In genomic region chr2:74849228-74849892, GRCh38 we compare ENCODE assay signal across 8 cellular contexts. TPM values are rescaled to one million over a fixed set of nuclear protein-coding genes. Genes with fewer than 3 reads are reported as not detected.
DNase-seq lines count a peak whose midpoint lies in the region; ATAC-seq, FAIRE-seq and TF ChIP-seq lines count a peak whose summit lies in the region.

No MANE protein-coding gene starts in this region.

- no peaks in the 10 kb centered on the region for H3K27me3 ChIP-seq in OCI-LY1 (ENCODE audit: insufficient read depth, low read length)
- no peaks in the 10 kb centered on the region for H3K27me3 ChIP-seq in astrocyte (ENCODE audit: insufficient read depth, low read length)
- H3K27me3 ChIP-seq in lower lobe of right lung (ENCODE audit: low read depth) = no peaks in the 10 kb centered on the region
- no peaks in the 10 kb centered on the region for H3K27me3 ChIP-seq in upper lobe of right lung

- H3K4me1 Mint-ChIP-seq in astrocyte (ENCODE audit: low read depth, unreplicated experiment) = peaks cover 54% of the 10 kb centered on the region

- DNase-seq in astrocyte (ENCODE audit: low read depth) (no peak), lower lobe of right lung (peak; percentile 76), upper lobe of right lung (peak; percentile 78), NCI-H2029 treated with DMSO at 0.1 percent for 48 hours (lab: John Stamatoyannopoulos, UW) (no peak), foreskin fibroblast (no peak)

- H4K20me1 ChIP-seq in OCI-LY1 (ENCODE audit: insufficient read depth, low read length) (no peaks in the 10 kb centered on the region), astrocyte (ENCODE audit: insufficient read depth, low read length) (peaks cover 7% of the 10 kb centered on the region)

- FAIRE-seq in astrocyte (lab: Jason Lieb, UNC) = no peak

- no peaks in the 10 kb centered on the region for H3K9me3 Mint-ChIP-seq in astrocyte (ENCODE audit: unreplicated experiment)

- H3K27me3 Mint-ChIP-seq in astrocyte (ENCODE audit: low read depth, unreplicated experiment) = no peaks in the 10 kb centered on the region

- no peaks in the 10 kb centered on the region for H3K9me3 ChIP-seq in OCI-LY1 (ENCODE audit: low read length)
- no peaks in the 10 kb centered on the region for H3K9me3 ChIP-seq in astrocyte (ENCODE audit: insufficient read depth, low read depth, low read length)
- no peaks in the 10 kb centered on the region for H3K9me3 ChIP-seq in lower lobe of right lung
- no peaks in the 10 kb centered on the region for H3K9me3 ChIP-seq in upper lobe of right lung

- H3K36me3 Mint-ChIP-seq in astrocyte (ENCODE audit: low read depth, unreplicated experiment) = peaks cover 6% of the 10 kb centered on the region

- peak overlapping the region; percentile 94 for H3K27ac Mint-ChIP-seq in astrocyte (ENCODE audit: unreplicated experiment)

- H3K9ac ChIP-seq in OCI-LY1 (ENCODE audit: low read length) (peak overlapping the region; percentile 36; the same call in 1 of the 2 replicates), astrocyte (ENCODE audit: low read length) (no peak overlapping the region)

- H3K9me2 ChIP-seq in OCI-LY1 (ENCODE audit: low read depth, low read length) = no peaks in the 10 kb centered on the region

- H3K79me2 ChIP-seq in OCI-LY1 (ENCODE audit: insufficient read depth, low read length) (peaks cover 82% of the 10 kb centered on the region), astrocyte (ENCODE audit: insufficient read depth, low read length) (peaks cover 11% of the 10 kb centered on the region)

- H3K4me3 Mint-ChIP-seq in astrocyte (ENCODE audit: unreplicated experiment) = peak overlapping the region; percentile 43

- TF ChIP-seq CTCF in OCI-LY1 (IDR thresholded peaks at IDR 0.05; ENCODE audit: low read length) (no peak), astrocyte (IDR thresholded peaks at IDR 0.05; ENCODE audit: insufficient read depth, low read depth, low read length) (no peak), lower lobe of right lung (IDR thresholded peaks at IDR 0.05) (no peak), upper lobe of right lung (IDR thresholded peaks at IDR 0.05) (no peak), foreskin fibroblast (IDR thresholded peaks at IDR 0.05; ENCODE audit: low read depth, low read length) (no peak)

- peaks cover 52% of the 10 kb centered on the region for H3K4me1 ChIP-seq in OCI-LY1 (ENCODE audit: insufficient read depth, low read length, severe bottlenecking)
- H3K4me1 ChIP-seq in astrocyte (ENCODE audit: insufficient read depth, low read length) = peaks cover 37% of the 10 kb centered on the region
- H3K4me1 ChIP-seq in lower lobe of right lung = peaks cover 88% of the 10 kb centered on the region
- peaks cover 69% of the 10 kb centered on the region for H3K4me1 ChIP-seq in upper lobe of right lung

- intact Hi-C loops in lower lobe of right lung (cut with DNase I) (no loop called here), upper lobe of right lung (cut with DNase I) (no loop called here)

- H2AFZ ChIP-seq in OCI-LY1 (ENCODE audit: low read length) = no peak overlapping the region
- H2AFZ ChIP-seq in astrocyte (ENCODE audit: low read depth, low read length) = no peak overlapping the region

- peak; percentile 85 for ATAC-seq in GM18873 (IDR thresholded peaks at IDR 0.05; ENCODE audit: low FRiP score, unreplicated experiment)
- peak; percentile 75 for ATAC-seq in HG02870 (IDR thresholded peaks at IDR 0.05; ENCODE audit: unreplicated experiment)
- peak; percentile 55 to 60 for ATAC-seq in lower lobe of right lung
- ATAC-seq in upper lobe of right lung = peak; percentile 65

- H3K36me3 ChIP-seq in OCI-LY1 (ENCODE audit: insufficient read depth, low read length) = peaks cover 17% of the 10 kb centered on the region; the same call in 1 of the 2 replicates
- H3K36me3 ChIP-seq in astrocyte (ENCODE audit: insufficient read depth, low read length) = no peaks in the 10 kb centered on the region
- no peaks in the 10 kb centered on the region for H3K36me3 ChIP-seq in lower lobe of right lung
- H3K36me3 ChIP-seq in upper lobe of right lung = no peaks in the 10 kb centered on the region

- H3K4me3 ChIP-seq in OCI-LY1 (ENCODE audit: low read depth, low read length, poor library complexity, severe bottlenecking) = peak overlapping the region; percentile 41
- H3K4me3 ChIP-seq in astrocyte (ENCODE audit: insufficient read depth, low read depth, low read length) = no peak overlapping the region
- H3K4me3 ChIP-seq in lower lobe of right lung = peak overlapping the region; percentile 19
- H3K4me3 ChIP-seq in upper lobe of right lung = no peak overlapping the region
- no peak overlapping the region for H3K4me3 ChIP-seq in foreskin fibroblast (ENCODE audit: low read depth in 1 of 2, low read length in 2 of 2)

- peak overlapping the region; percentile 86 for H3K27ac ChIP-seq in OCI-LY1 (ENCODE audit: low read depth, low read length, poor library complexity, severe bottlenecking)
- no peak overlapping the region for H3K27ac ChIP-seq in astrocyte (ENCODE audit: low read depth, low read length)
- H3K27ac ChIP-seq in lower lobe of right lung = peak overlapping the region; percentile 72
- H3K27ac ChIP-seq in upper lobe of right lung = peak overlapping the region; percentile 65

- H3F3A ChIP-seq in OCI-LY1 (ENCODE audit: insufficient read depth, low read length) = no peaks in the 10 kb centered on the region

- H3K4me2 ChIP-seq in OCI-LY1 (ENCODE audit: low read length) = peak overlapping the region; percentile 78
- no peak overlapping the region for H3K4me2 ChIP-seq in astrocyte (ENCODE audit: low read length)

RNA-seq across cellular contexts. Expression of gene HK2, which starts 15.4 kb away (rescaled TPM):
- 46.2 and 46.7 TPM in 2 replicates for total RNA-seq in astrocyte
- total RNA-seq in lower lobe of right lung = 86.7 TPM
- total RNA-seq in upper lobe of right lung = 77.1 TPM

Comparison
In these comparisons a context has a peak if more than half of its experiments do, and no peak if none do; other contexts are left out.
1. H3K4me3 ChIP-seq: peak in OCI-LY1 (single experiment) and lower lobe of right lung (single experiment); none in astrocyte (single experiment), upper lobe of right lung (single experiment) and foreskin fibroblast (0 of 2).
2. DNase-seq: peak in lower lobe of right lung (single experiment) and upper lobe of right lung (single experiment); none in astrocyte (single experiment), NCI-H2029 treated with DMSO at 0.1 percent for 48 hours (single experiment) and foreskin fibroblast (0 of 2).
3. Peak in every context shown above with its lines, with median percentiles within 50 percentile points of each other: ATAC-seq.